Comparison of ENCODE assay signal across 13 cellular contexts in genomic region chr2:216681683-216682082, GRCh38. TPM values are rescaled to one million over a fixed set of nuclear protein-coding genes. Genes with fewer than 3 reads are reported as not detected.
DNase-seq lines count a peak whose midpoint lies in the region; ATAC-seq and TF ChIP-seq lines count a peak whose summit lies in the region.
"Had no signal": no experiment of that assay in that cellular context is flagged by ENCODE, and none has a peak within 500 bp of the region (broad histone marks: within the 10 kb centered on the region; RNA-seq: fewer than 3 reads in every experiment).

No MANE protein-coding gene starts in this region.

- intact Hi-C loops in left ventricle myocardium inferior (cut with micrococcal nuclease) (loop anchor here (5.0 kb wide), 1 partner anchor 831 kb away; no protein-coding TSS in a partner anchor), left cardiac atrium (cut with DNase I) (loop anchor here (5.0 kb wide), 1 partner anchor 831 kb away; no protein-coding TSS in a partner anchor), esophagus squamous epithelium (cut with DNase I) (no loop called here), psoas muscle (cut with DNase I) (loop anchor here (5.0 to 10.0 kb wide), 5 partner anchors 206 to 1033 kb away; no protein-coding TSS in a partner anchor)

- H3K27me3 ChIP-seq in left ventricle myocardium inferior (ENCODE audit: low read depth): no peaks in the 10 kb centered on the region
- peaks cover 0 to 7% (median 0%) of the 10 kb centered on the region in 4 donors for H3K27me3 ChIP-seq in esophagus squamous epithelium
- H3K27me3 ChIP-seq in psoas muscle (ENCODE audit: insufficient read depth in 3 of 3, low read length in 2 of 3): no peaks in the 10 kb centered on the region
- H3K27me3 ChIP-seq in WERI-Rb-1 (ENCODE audit: insufficient read depth, low read depth, severe bottlenecking): no peaks in the 10 kb centered on the region
- H3K27me3 ChIP-seq: MG63 had no signal

- 34 to 44% methylated on average over 2 of the region's 2 CpGs for WGBS in esophagus squamous epithelium, 2 donors
- WGBS in psoas muscle, 3 donors: 31 to 40% (median 32%) methylated on average over 2 of the region's 2 CpGs

- H3K9me3 ChIP-seq in left ventricle myocardium inferior (replicated peaks) (no peaks in the 10 kb centered on the region), esophagus squamous epithelium (no peaks in the 10 kb centered on the region), psoas muscle (no peaks in the 10 kb centered on the region), WERI-Rb-1 (ENCODE audit: severe bottlenecking) (no peaks in the 10 kb centered on the region)
- H3K9me3 ChIP-seq: MG63 had no signal

- peaks cover 24% of the 10 kb centered on the region for H3K36me3 ChIP-seq in left ventricle myocardium inferior
- peaks cover 8 to 44% (median 13%) of the 10 kb centered on the region in 3 donors for H3K36me3 ChIP-seq in esophagus squamous epithelium
- H3K36me3 ChIP-seq in psoas muscle (ENCODE audit: insufficient read depth in 1 of 2, low read depth in 1 of 2): peaks cover 0 to 28% of the 10 kb centered on the region in 2 donors
- H3K36me3 ChIP-seq in WERI-Rb-1: no peaks in the 10 kb centered on the region; the same call in 1 of the 2 replicates
- H3K36me3 ChIP-seq: MG63 had no signal

- peak overlapping the region; percentile 92 for H3K27ac ChIP-seq in left ventricle myocardium inferior (replicated peaks)
- H3K27ac ChIP-seq in esophagus squamous epithelium: peak overlapping the region in 3 of 4 donors; percentile 76 to 89 (median 77)
- peak overlapping the region; percentile 89 for H3K27ac ChIP-seq in psoas muscle
- H3K27ac ChIP-seq in WERI-Rb-1: no peak overlapping the region
- H3K27ac ChIP-seq: SK-N-MC had no signal

- H3K4me3 ChIP-seq in left ventricle myocardium inferior (no peak overlapping the region), esophagus squamous epithelium (no peak overlapping the region), psoas muscle (no peak overlapping the region), WERI-Rb-1 (ENCODE audit: low read depth, low read length) (no peak overlapping the region)
- H3K4me3 ChIP-seq: lung, MG63, SK-N-MC had no signal

- H3K4me1 ChIP-seq in left ventricle myocardium inferior (peaks cover 89% of the 10 kb centered on the region), esophagus squamous epithelium (peaks cover 29 to 69% (median 41%) of the 10 kb centered on the region in 3 donors), psoas muscle (peaks cover 90% of the 10 kb centered on the region)

- no peak for TF ChIP-seq CTCF in left ventricle myocardium inferior (IDR thresholded peaks at IDR 0.05; ENCODE audit: borderline replicate concordance)
- TF ChIP-seq CTCF in esophagus squamous epithelium (IDR thresholded peaks at IDR 0.05): no peak
- no peak for TF ChIP-seq CTCF in psoas muscle (IDR thresholded peaks at IDR 0.05)
- no peak for TF ChIP-seq CTCF in WERI-Rb-1 (IDR thresholded peaks at IDR 0.05; ENCODE audit: low read depth, low read length)

- TF ChIP-seq POLR2A in esophagus squamous epithelium (IDR thresholded peaks at IDR 0.05): no peak

- no peak for DNase-seq in left ventricle myocardium inferior
- no peak for DNase-seq in left cardiac atrium
- no peak for DNase-seq in esophagus squamous epithelium (lab: John Stamatoyannopoulos, UW)
- DNase-seq in psoas muscle: no peak
- DNase-seq in activated naive CD4-positive, alpha-beta T cell (lab: John Stamatoyannopoulos, UW): no peak
- no peak for DNase-seq in WERI-Rb-1
- DNase-seq in stimulated activated naive CD8-positive, alpha-beta T cell treated with anti-CD3 and anti-CD28 coated beads, Interleukin-15, Interleukin-2, amounts not matched to agents 100 U/mL and 50 U/mL, for 24 hours: no peak
- no peak for DNase-seq in KG1 (lab: John Stamatoyannopoulos, UW)

- ATAC-seq in left cardiac atrium: no peak
- no peak for ATAC-seq in psoas muscle
- no peak for ATAC-seq in stimulated activated naive CD8-positive, alpha-beta T cell treated with anti-CD3 and anti-CD28 coated beads, Interleukin-15, Interleukin-2, amounts not matched to agents 100 U/mL and 50 U/mL, for 24 hours

RNA-seq across cellular contexts. Expression of gene IGFBP5, which starts 13.7 kb away (rescaled TPM):
- 138 TPM for total RNA-seq in left ventricle myocardium inferior
- 100 to 1,000 TPM in 1 of 2 donors, 10 to 100 TPM in 1; 88.5 to 207 TPM for total RNA-seq in left cardiac atrium
- 100 to 1,000 TPM in 2 of 4 donors, 10 to 100 TPM in 2; 26.9 to 899 (median 95.4) TPM for total RNA-seq in esophagus squamous epithelium
- 100 to 1,000 TPM; 216 to 451 (median 286) TPM for total RNA-seq in psoas muscle
- polyA plus RNA-seq in psoas muscle: 100 to 1,000 TPM in 1 of 3 donors, 10 to 100 TPM in 2; 44.9 to 210 (median 56.1) TPM
- total RNA-seq: CD4-positive, alpha-beta T cell; OCI-LY7 had no signal

RNA-seq across cellular contexts. Expression of gene IGFBP2, which starts 48.5 kb away (rescaled TPM):
- total RNA-seq in left ventricle myocardium inferior (136 TPM), left cardiac atrium (100 to 1,000 TPM in 1 of 2 donors, 10 to 100 TPM in 1; 91.7 to 185 TPM), esophagus squamous epithelium (100 to 1,000 TPM; 113 to 207 (median 167) TPM), psoas muscle (10 to 100 TPM in 3 of 4 donors, 1 to 10 TPM in 1; 9.4 to 25.5 (median 14.7) TPM)
- 10 to 100 TPM in 2 of 3 donors, 1 to 10 TPM in 1; 8.2 to 33.2 (median 10.0) TPM for polyA plus RNA-seq in psoas muscle
- total RNA-seq: CD4-positive, alpha-beta T cell had no signal
